In the genomic region with DNA sequence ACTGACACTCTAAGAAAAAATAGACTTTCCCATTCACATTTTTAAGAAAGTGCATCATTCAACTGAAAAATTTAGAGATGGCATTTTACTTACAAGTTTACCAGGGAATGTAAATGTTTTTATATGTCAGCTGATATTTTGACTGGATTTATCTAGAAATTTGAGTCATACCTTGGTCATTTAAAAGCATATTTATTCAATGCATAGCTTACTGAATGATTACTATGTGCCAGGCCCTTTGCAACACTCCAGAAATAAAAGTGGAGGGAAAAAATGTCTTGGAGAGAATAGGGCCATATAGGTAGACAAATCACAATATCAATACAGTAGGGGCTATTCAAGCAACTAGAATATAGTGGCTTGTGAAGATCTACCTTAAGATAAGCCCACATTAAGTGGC, we compare ENCODE assay signal across 1 cellular context.
TF ChIP-seq lines count a peak whose summit lies in the region.

No MANE protein-coding gene starts in this region.

TF ChIP-seq in IMR-90, 13 proteins besides CTCF, POLR2A, EP300 and RAD21:
- TF ChIP-seq FOS (IDR thresholded peaks at IDR 0.05; ENCODE audit: low read depth, low read length) (no peak), CHD1 (IDR thresholded peaks at IDR 0.05; ENCODE audit: low read depth, low read length) (no peak), SMC3 (IDR thresholded peaks at IDR 0.05; ENCODE audit: low read depth, low read length) (no peak), MAFK (IDR thresholded peaks at IDR 0.05; ENCODE audit: low read depth, low read length) (no peak), NFE2L2 (IDR thresholded peaks at IDR 0.05; ENCODE audit: low read depth, low read length) (no peak), MAZ (IDR thresholded peaks at IDR 0.05; ENCODE audit: borderline replicate concordance, low read depth, low read length) (no peak), MXI1 (IDR thresholded peaks at IDR 0.05; ENCODE audit: borderline replicate concordance, low read depth, low read length) (no peak), RCOR1 (IDR thresholded peaks at IDR 0.05; ENCODE audit: insufficient replicate concordance, low read length) (no peak), CEBPB (IDR thresholded peaks at IDR 0.05; ENCODE audit: low read depth, low read length) (no peak), RFX5 (IDR thresholded peaks at IDR 0.05; ENCODE audit: low read depth, low read length) (no peak), BHLHE40 (IDR thresholded peaks at IDR 0.05; ENCODE audit: low read depth, low read length) (no peak)
- TF ChIP-seq, protein P1, sequence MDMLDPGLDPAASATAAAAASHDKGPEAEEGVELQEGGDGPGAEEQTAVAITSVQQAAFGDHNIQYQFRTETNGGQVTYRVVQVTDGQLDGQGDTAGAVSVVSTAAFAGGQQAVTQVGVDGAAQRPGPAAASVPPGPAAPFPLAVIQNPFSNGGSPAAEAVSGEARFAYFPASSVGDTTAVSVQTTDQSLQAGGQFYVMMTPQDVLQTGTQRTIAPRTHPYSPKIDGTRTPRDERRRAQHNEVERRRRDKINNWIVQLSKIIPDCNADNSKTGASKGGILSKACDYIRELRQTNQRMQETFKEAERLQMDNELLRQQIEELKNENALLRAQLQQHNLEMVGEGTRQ (IDR thresholded peaks at IDR 0.05; ENCODE audit: low read depth, low read length) = no peak
- TF ChIP-seq, protein P2, sequence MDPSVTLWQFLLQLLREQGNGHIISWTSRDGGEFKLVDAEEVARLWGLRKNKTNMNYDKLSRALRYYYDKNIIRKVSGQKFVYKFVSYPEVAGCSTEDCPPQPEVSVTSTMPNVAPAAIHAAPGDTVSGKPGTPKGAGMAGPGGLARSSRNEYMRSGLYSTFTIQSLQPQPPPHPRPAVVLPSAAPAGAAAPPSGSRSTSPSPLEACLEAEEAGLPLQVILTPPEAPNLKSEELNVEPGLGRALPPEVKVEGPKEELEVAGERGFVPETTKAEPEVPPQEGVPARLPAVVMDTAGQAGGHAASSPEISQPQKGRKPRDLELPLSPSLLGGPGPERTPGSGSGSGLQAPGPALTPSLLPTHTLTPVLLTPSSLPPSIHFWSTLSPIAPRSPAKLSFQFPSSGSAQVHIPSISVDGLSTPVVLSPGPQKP (IDR thresholded peaks at IDR 0.05; ENCODE audit: borderline replicate concordance, low read depth, low read length) = no peak
TF ChIP-seq in IMR-90: peak in this region for 0.
